In the genomic region with DNA sequence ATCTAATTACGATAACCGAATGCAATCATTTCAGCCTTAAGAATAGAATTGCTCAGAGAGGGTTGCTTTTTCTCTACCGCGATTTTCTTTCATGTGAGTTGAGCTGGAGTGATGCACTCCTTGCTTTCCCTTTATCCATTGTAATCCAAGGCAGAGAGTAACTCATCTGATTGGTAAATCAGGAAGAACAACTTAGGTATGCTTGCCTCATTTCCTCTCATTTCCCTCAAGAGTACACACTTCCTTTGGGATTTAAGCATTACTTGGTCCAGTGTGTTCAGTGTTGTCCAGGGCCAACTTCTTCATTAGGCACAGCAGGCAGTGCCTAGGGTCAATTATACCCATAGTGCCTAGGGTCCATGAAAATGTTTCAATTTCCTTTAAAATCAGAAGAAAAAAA, we compare ENCODE assay signal across 32 cellular contexts.
"Had no signal": no experiment of that assay in that cellular context is flagged by ENCODE, and none has a peak within 500 bp of the region (broad histone marks: within the 10 kb centered on the region; RNA-seq: fewer than 3 reads in every experiment).

No MANE protein-coding gene starts in this region.

- FAIRE-seq: frontal cortex, pancreas, urothelium cell line had no signal

- H3K4me1 ChIP-seq: adrenal gland, prostate gland, testis had no signal

- H3K27me3 Mint-ChIP-seq: activated naive CD8-positive, alpha-beta T cell treated with anti-CD3 and anti-CD28 coated beads for 36 hours; naive B cell; T-helper 17 cell had no signal

- H3K9me3 Mint-ChIP-seq: activated naive CD4-positive, alpha-beta T cell treated with anti-CD3 and anti-CD28 coated beads for 36 hours; activated naive CD8-positive, alpha-beta T cell treated with anti-CD3 and anti-CD28 coated beads for 36 hours; activated T-helper 1 cell treated with anti-CD3 and anti-CD28 coated beads, Interleukin-12 subunit alpha, Interleukin-12 subunit beta, Interleukin-2, Interleukin-4 antibody, amounts not matched to agents 30 ng/mL and 10 ng/mL and 1 ng/mL, durations not matched to agents 14 hours and 24 hours and 36 hours; naive B cell; nephron progenitor cell had no signal

- H3K27ac Mint-ChIP-seq: activated naive CD4-positive, alpha-beta T cell treated with anti-CD3 and anti-CD28 coated beads for 36 hours; activated naive CD8-positive, alpha-beta T cell treated with anti-CD3 and anti-CD28 coated beads for 36 hours; activated T-helper 1 cell treated with anti-CD3 and anti-CD28 coated beads, Interleukin-12 subunit alpha, Interleukin-12 subunit beta, Interleukin-2, Interleukin-4 antibody, amounts not matched to agents 30 ng/mL and 10 ng/mL and 1 ng/mL, durations not matched to agents 14 hours and 24 hours and 36 hours; nephron progenitor cell; T-helper 17 cell had no signal

- H3K36me3 Mint-ChIP-seq: activated naive CD8-positive, alpha-beta T cell treated with anti-CD3 and anti-CD28 coated beads for 36 hours; naive B cell had no signal

- H3K36me3 ChIP-seq: adrenal gland, pancreas, prostate gland, WERI-Rb-1 had no signal

- H3K4me3 Mint-ChIP-seq: activated naive CD4-positive, alpha-beta T cell treated with anti-CD3 and anti-CD28 coated beads for 36 hours; activated naive CD8-positive, alpha-beta T cell treated with anti-CD3 and anti-CD28 coated beads for 36 hours; activated T-helper 1 cell treated with anti-CD3 and anti-CD28 coated beads, Interleukin-12 subunit alpha, Interleukin-12 subunit beta, Interleukin-2, Interleukin-4 antibody, amounts not matched to agents 30 ng/mL and 10 ng/mL and 1 ng/mL, durations not matched to agents 14 hours and 24 hours and 36 hours; naive B cell; nephron progenitor cell; T-helper 17 cell had no signal

- DNase-seq: activated CD4-positive, alpha-beta T cell treated with anti-CD3 and anti-CD28 coated beads for 48 hours; activated CD4-positive, alpha-beta T cell treated with anti-CD3 and anti-CD28 coated beads, Interleukin-2, amount 50 U/mL, for 48 hours; activated CD8-positive, alpha-beta memory T cell treated with anti-CD3 and anti-CD28 coated beads for 24 hours; activated effector memory CD4-positive, alpha-beta T cell treated with anti-CD3 and anti-CD28 coated beads, Interleukin-2, amount 50 U/mL, for 16 hours; activated naive CD4-positive, alpha-beta T cell treated with anti-CD3 and anti-CD28 coated beads for 36 hours; activated naive CD8-positive, alpha-beta T cell treated with anti-CD3 and anti-CD28 coated beads for 36 hours; adrenal gland; aorta; body of pancreas; central memory CD4-positive, alpha-beta T cell; erythroblast; left ventricle myocardium superior; naive B cell; nephron progenitor cell; nucleus accumbens; pancreas; retina; stimulated activated CD4-positive, alpha-beta T cell treated with anti-CD3 and anti-CD28 coated beads, Interleukin-12 subunit alpha, Interleukin-12 subunit beta, amount 100 ng/mL, for 4 hours; stimulated activated CD4-positive, alpha-beta T cell treated with anti-CD3 and anti-CD28 coated beads, Interleukin-4, amount 100 ng/mL, for 1 hour; stimulated activated naive CD8-positive, alpha-beta T cell treated with anti-CD3 and anti-CD28 coated beads, Interleukin-15, Interleukin-2, amounts not matched to agents 100 U/mL and 50 U/mL, for 24 hours; T-helper 17 cell; T1000; testis; trophoblast cell; WERI-Rb-1 had no signal

- H3K27me3 ChIP-seq: adrenal gland, body of pancreas, pancreas, testis had no signal

- H3K27ac ChIP-seq: adrenal gland, body of pancreas, pancreas, prostate gland, skin epidermis, testis, WERI-Rb-1 had no signal

- ATAC-seq: activated CD4-positive, CD25-positive, alpha-beta regulatory T cell treated with anti-CD3 and anti-CD28 coated beads, Interleukin-2, amount 50 U/mL, for 24 hours; body of pancreas; left ventricle myocardium superior; pancreas; sciatic nerve; stimulated activated naive CD8-positive, alpha-beta T cell treated with anti-CD3 and anti-CD28 coated beads, Interleukin-15, Interleukin-2, amounts not matched to agents 100 U/mL and 50 U/mL, for 24 hours; T-helper 17 cell had no signal

- H3K9me3 ChIP-seq: adrenal gland, body of pancreas, pancreas, prostate gland, testis had no signal

- H3K4me3 ChIP-seq: adrenal gland, body of pancreas, pancreas, prostate gland, skin epidermis, testis had no signal

- H3K4me1 Mint-ChIP-seq: naive B cell, nephron progenitor cell, T-helper 17 cell had no signal
